17 cellular contexts compared by ENCODE assay signal in the genomic region with DNA sequence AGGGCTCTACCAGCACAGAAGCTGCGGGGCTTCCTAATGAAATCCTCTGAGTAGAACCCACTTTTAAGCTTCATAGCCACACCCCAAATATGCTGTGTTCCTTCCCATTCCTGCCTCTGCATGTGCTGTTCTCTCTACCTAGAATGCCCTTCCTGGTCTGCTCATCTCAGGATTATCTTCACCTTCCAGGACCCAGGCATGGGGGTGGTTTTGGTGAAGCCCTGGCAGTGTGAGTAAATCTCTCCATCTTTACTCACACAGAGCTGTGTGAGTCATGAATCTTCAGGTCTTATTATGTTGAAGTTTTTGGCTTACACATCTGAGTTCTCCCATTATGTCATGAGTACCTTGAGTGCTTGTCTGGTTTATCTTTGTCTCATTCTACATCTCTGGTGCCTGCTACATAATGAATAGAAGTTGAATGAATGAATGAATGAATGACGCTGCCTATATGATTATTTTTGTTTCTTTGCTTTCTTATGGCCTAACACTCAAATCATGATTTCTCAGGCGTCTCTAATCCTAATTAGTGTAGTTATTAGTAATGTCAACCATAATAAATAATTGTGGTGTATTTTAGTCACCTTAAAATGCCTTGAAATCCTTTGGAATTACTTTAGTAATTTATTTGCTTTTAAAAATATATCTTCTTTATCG. TPM values are rescaled to one million over a fixed set of nuclear protein-coding genes. Genes with fewer than 3 reads are reported as not detected.
DNase-seq lines count a peak whose midpoint lies in the region; ATAC-seq and TF ChIP-seq lines count a peak whose summit lies in the region.
"Had no signal": no experiment of that assay in that cellular context is flagged by ENCODE, and none has a peak within 500 bp of the region (broad histone marks: within the 10 kb centered on the region; RNA-seq: fewer than 3 reads in every experiment).

No MANE protein-coding gene starts in this region.

- no peaks in the 10 kb centered on the region for H3K79me1 ChIP-seq in neuronal stem cell (ENCODE audit: low read depth, low read length)

- peak overlapping the region; percentile 24 for H3K18ac ChIP-seq in neuronal stem cell (ENCODE audit: low read length)

- no peak overlapping the region for H3K4me3 ChIP-seq in BLaER1
- H3K4me3 ChIP-seq in MM.1S (ENCODE audit: low read length) = no peak overlapping the region
- no peak overlapping the region for H3K4me3 ChIP-seq in neuronal stem cell (ENCODE audit: low read length in 2 of 2)
- H3K4me3 ChIP-seq: lower lobe of right lung had no signal

- H3K4me3 Mint-ChIP-seq in activated T-helper 17 cell treated with anti-CD3 and anti-CD28 coated beads, Interleukin-2, amount 50 U/mL, for 72 hours = peak overlapping the region; percentile 40
- no peak overlapping the region for H3K4me3 Mint-ChIP-seq in osteocyte (ENCODE audit: unreplicated experiment)
- H3K4me3 Mint-ChIP-seq: HFFc6 had no signal

- peaks cover 5% of the 10 kb centered on the region; the same call in 1 of the 2 replicates for H3K79me2 ChIP-seq in MM.1S (ENCODE audit: low read length)

- H3F3A ChIP-seq in MM.1S (ENCODE audit: insufficient read depth, low read length) = peaks cover 27% of the 10 kb centered on the region

- no peak overlapping the region for H4K91ac ChIP-seq in neuronal stem cell (ENCODE audit: low read depth, low read length, poor library complexity)

- no peak overlapping the region for H2BK15ac ChIP-seq in neuronal stem cell (ENCODE audit: low read length)

- H3K9ac ChIP-seq in BLaER1 (peak overlapping the region; percentile 34; the same call in 1 of the 2 replicates), MM.1S (ENCODE audit: low read length) (no peak overlapping the region), neuronal stem cell (ENCODE audit: low read depth, low read length, poor library complexity) (no peak overlapping the region)

- H2BK5ac ChIP-seq in neuronal stem cell (ENCODE audit: low read length) = no peak overlapping the region

- H2AFZ ChIP-seq in MM.1S (ENCODE audit: low read length) (no peak overlapping the region), neuronal stem cell (ENCODE audit: low read length) (no peak overlapping the region)

- H4K20me1 ChIP-seq in BLaER1 (peaks cover 10% of the 10 kb centered on the region; the same call in 1 of the 2 replicates), MM.1S (ENCODE audit: insufficient read depth, low read length) (no peaks in the 10 kb centered on the region)

- H3K27me3 ChIP-seq in BLaER1 = no peaks in the 10 kb centered on the region
- H3K27me3 ChIP-seq in MM.1S (replicated peaks; ENCODE audit: insufficient read depth, low read length) = no peaks in the 10 kb centered on the region
- no peaks in the 10 kb centered on the region for H3K27me3 ChIP-seq in neuronal stem cell (ENCODE audit: control insufficient read depth in 3 of 3, insufficient read depth in 3 of 3, low read depth in 1 of 3, low read length in 3 of 3)

- H3K14ac ChIP-seq in neuronal stem cell (ENCODE audit: low read length) = no peak overlapping the region

- H3K9me3 Mint-ChIP-seq in activated T-helper 17 cell treated with anti-CD3 and anti-CD28 coated beads, Interleukin-2, amount 50 U/mL, for 72 hours = no peaks in the 10 kb centered on the region
- H3K9me3 Mint-ChIP-seq in osteocyte (ENCODE audit: unreplicated experiment) = no peaks in the 10 kb centered on the region
- H3K9me3 Mint-ChIP-seq: HFFc6 had no signal

- H4K8ac ChIP-seq in neuronal stem cell (ENCODE audit: low read depth, low read length) = no peak overlapping the region

- no peaks in the 10 kb centered on the region for H3K27me3 Mint-ChIP-seq in activated T-helper 17 cell treated with anti-CD3 and anti-CD28 coated beads, Interleukin-2, amount 50 U/mL, for 72 hours
- no peaks in the 10 kb centered on the region for H3K27me3 Mint-ChIP-seq in osteocyte (ENCODE audit: unreplicated experiment)

- TF ChIP-seq CTCF in MM.1S (IDR thresholded peaks at IDR 0.05; ENCODE audit: low read length) (no peak), osteocyte (IDR thresholded peaks at IDR 0.05) (no peak)

- peaks cover 27% of the 10 kb centered on the region for H3K4me1 Mint-ChIP-seq in activated T-helper 17 cell treated with anti-CD3 and anti-CD28 coated beads, Interleukin-2, amount 50 U/mL, for 72 hours
- H3K4me1 Mint-ChIP-seq in osteocyte (ENCODE audit: unreplicated experiment) = no peaks in the 10 kb centered on the region

- H3K4me2 ChIP-seq in BLaER1 = no peak overlapping the region
- no peak overlapping the region for H3K4me2 ChIP-seq in MM.1S (ENCODE audit: low read depth, low read length)
- no peak overlapping the region for H3K4me2 ChIP-seq in neuronal stem cell (ENCODE audit: insufficient read depth, low read length, poor library complexity, severe bottlenecking)

- H3K9me2 ChIP-seq in MM.1S (replicated peaks; ENCODE audit: insufficient read depth, low read length) = no peaks in the 10 kb centered on the region

- no peak overlapping the region for H2BK12ac ChIP-seq in neuronal stem cell (ENCODE audit: low read length)

- H3K36me3 ChIP-seq in BLaER1 (peaks cover 59% of the 10 kb centered on the region), MM.1S (replicated peaks; ENCODE audit: insufficient read depth, low read length) (no peaks in the 10 kb centered on the region), neuronal stem cell (replicated peaks in 1 of 2; ENCODE audit: control insufficient read depth in 2 of 2, insufficient read depth in 2 of 2, low read length in 2 of 2) (peaks cover 19 to 86% of the 10 kb centered on the region in 2 donors)

- H3K4me1 ChIP-seq in BLaER1 = peaks cover 63% of the 10 kb centered on the region
- H3K4me1 ChIP-seq in MM.1S (ENCODE audit: low read length) = peaks cover 69% of the 10 kb centered on the region
- H3K4me1 ChIP-seq in neuronal stem cell (ENCODE audit: control insufficient read depth in 2 of 2, insufficient read depth in 1 of 2, low read depth in 1 of 2, low read length in 2 of 2) = peaks cover 2 to 8% of the 10 kb centered on the region in 2 donors
- H3K4me1 ChIP-seq: lower lobe of right lung had no signal

- H3K27ac Mint-ChIP-seq in activated T-helper 17 cell treated with anti-CD3 and anti-CD28 coated beads, Interleukin-2, amount 50 U/mL, for 72 hours = peak overlapping the region; percentile 83
- H3K27ac Mint-ChIP-seq in osteocyte (ENCODE audit: unreplicated experiment) = no peak overlapping the region

- ATAC-seq in activated T-helper 17 cell treated with anti-CD3 and anti-CD28 coated beads, Interleukin-2, amount 50 U/mL, for 72 hours (replicated peaks) = peak; percentile 77
- ATAC-seq: lower lobe of right lung had no signal

- H3K4ac ChIP-seq in neuronal stem cell (ENCODE audit: low read length) = no peak overlapping the region

- H3K23ac ChIP-seq in neuronal stem cell (ENCODE audit: low read depth, low read length, poor library complexity) = no peak overlapping the region

- peaks cover 41% of the 10 kb centered on the region for H3K36me3 Mint-ChIP-seq in activated T-helper 17 cell treated with anti-CD3 and anti-CD28 coated beads, Interleukin-2, amount 50 U/mL, for 72 hours (ENCODE audit: low read depth)
- H3K36me3 Mint-ChIP-seq in osteocyte (ENCODE audit: unreplicated experiment) = peaks cover 22% of the 10 kb centered on the region

- WGBS in neuronal stem cell (ENCODE audit: extremely low coverage in 2 of 2, insufficient read length in 2 of 2, insufficient replicate concordance in 1 of 2), 2 donors = no CpG with 5 or more reads among the region's 4 CpGs

- no peak overlapping the region for H2AK5ac ChIP-seq in neuronal stem cell (ENCODE audit: low read depth, low read length)

- no peak overlapping the region for H2BK120ac ChIP-seq in neuronal stem cell (ENCODE audit: low read depth, low read length)

- DNase-seq in MM.1S = no peak
- DNase-seq in neuronal stem cell (ENCODE audit: low spot score) = no peak
- no peak for DNase-seq in NCI-H2081 treated with DMSO at 0.1 percent for 48 hours (lab: John Stamatoyannopoulos, UW)
- no peak for DNase-seq in AG08396 (ENCODE audit: low spot score)
- DNase-seq in cerebellar cortex (ENCODE audit: low spot score) = no peak
- no peak for DNase-seq in osteocyte (ENCODE audit: extremely low spot score, unreplicated experiment)
- DNase-seq: cerebellar nuclear complex, DMS153, HFFc6, lower lobe of right lung, NCI-H146, NCI-H526, SHP77 treated with DMSO at 0.1 percent for 48 hours, small intestine had no signal

- H3K9me3 ChIP-seq in BLaER1 (no peaks in the 10 kb centered on the region), MM.1S (replicated peaks; ENCODE audit: insufficient read depth, low read length) (no peaks in the 10 kb centered on the region), neuronal stem cell (replicated peaks in 1 of 2; ENCODE audit: control insufficient read depth in 2 of 2, insufficient read depth in 1 of 2, low read depth in 1 of 2, low read length in 2 of 2) (peaks cover 0 to 3% of the 10 kb centered on the region in 2 donors)
- H3K9me3 ChIP-seq: lower lobe of right lung had no signal

- peak overlapping the region; percentile 45 for H3K27ac ChIP-seq in BLaER1
- H3K27ac ChIP-seq in MM.1S (ENCODE audit: low read length) = peak overlapping the region; percentile 59; the same call in 1 of the 2 replicates
- H3K27ac ChIP-seq in neuronal stem cell (replicated peaks; ENCODE audit: low read length) = no peak overlapping the region
- H3K27ac ChIP-seq: epithelial cell of prostate, lower lobe of right lung had no signal

RNA-seq across cellular contexts. Expression of a gene that starts 41.9 kb away (rescaled TPM):
- total RNA-seq in activated T-helper 17 cell treated with anti-CD3 and anti-CD28 coated beads, Interleukin-2, amount 50 U/mL, for 72 hours = 10 to 100 TPM; 26.8 to 36.5 TPM
- 55.6 TPM for polyA plus RNA-seq in neuronal stem cell (2013, experiment 1 of 2)
- 54.6 TPM for polyA plus RNA-seq in neuronal stem cell (2013, experiment 2 of 2)
- total RNA-seq in osteocyte = 29.8 and 31.6 TPM in 2 replicates
